ENCODE assay signal across 8 cellular contexts in the genomic region with DNA sequence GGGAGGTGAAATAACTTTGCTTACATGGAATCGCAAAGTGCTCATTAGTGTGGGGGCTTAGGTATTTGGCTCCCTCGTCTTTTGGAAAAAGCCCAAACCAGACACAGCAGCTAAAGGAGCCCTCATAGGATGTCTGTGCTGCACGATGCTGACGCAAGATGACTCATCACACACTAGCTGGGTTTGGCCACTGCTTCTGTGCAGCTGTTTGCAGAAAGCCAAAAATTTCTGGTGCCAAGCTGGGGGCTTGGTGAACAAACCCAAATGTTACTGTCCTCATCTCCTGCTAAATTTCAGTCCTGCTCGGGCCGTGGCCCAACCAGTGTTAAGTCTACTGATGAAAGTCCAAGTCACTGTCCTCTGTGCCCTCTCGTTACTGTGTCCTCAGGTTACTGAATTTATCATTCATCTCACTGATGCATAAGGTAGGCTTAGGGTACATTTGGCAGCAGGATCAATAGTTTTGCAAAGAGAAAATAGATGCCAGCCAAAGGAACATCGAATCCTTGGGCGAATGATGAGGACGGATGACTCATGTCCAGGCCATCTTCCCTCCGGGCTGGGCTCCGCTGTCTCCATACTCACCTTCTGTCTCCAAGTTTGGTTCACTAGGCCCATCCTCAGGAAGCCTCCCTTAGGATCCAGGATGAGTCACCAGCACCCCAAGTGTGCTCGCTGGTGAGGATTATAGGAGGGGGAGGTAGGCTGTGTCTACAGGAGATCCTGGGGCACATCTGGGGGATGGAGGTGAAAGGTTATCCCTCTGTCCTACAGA.
A peak's percentile ranks its signal among the peaks of the same experiment; 100 is the strongest.
DNase-seq lines count a peak whose midpoint lies in the region; ATAC-seq and TF ChIP-seq lines count a peak whose summit lies in the region.

No MANE protein-coding gene starts in this region.

- no peaks in the 10 kb centered on the region for H3K36me3 ChIP-seq in WERI-Rb-1

- peak overlapping the region; percentile 8 to 44 for H3K4me3 ChIP-seq in foreskin fibroblast (ENCODE audit: low read depth in 1 of 2, low read length in 2 of 2)
- no peak overlapping the region for H3K4me3 ChIP-seq in WERI-Rb-1 (ENCODE audit: low read depth, low read length)

- no peaks in the 10 kb centered on the region for H3K27me3 ChIP-seq in WERI-Rb-1 (ENCODE audit: insufficient read depth, low read depth, severe bottlenecking)

- TF ChIP-seq CTCF in foreskin fibroblast (IDR thresholded peaks at IDR 0.05; ENCODE audit: low read depth, low read length) (no peak), WERI-Rb-1 (IDR thresholded peaks at IDR 0.05; ENCODE audit: low read depth, low read length) (no peak)

- intact Hi-C loops in posterior vena cava (cut with DNase I): no loop called here

- no peak for DNase-seq in activated CD4-positive, CD25-positive, alpha-beta regulatory T cell (lab: John Stamatoyannopoulos, UW)
- DNase-seq in foreskin fibroblast (peak; percentile 94 to 96), posterior vena cava (ENCODE audit: low spot score) (peak; percentile 86), WERI-Rb-1 (no peak), DMS153 treated with DMSO at 0.1 percent for 48 hours (lab: John Stamatoyannopoulos, UW; ENCODE audit: unreplicated experiment) (no peak)

- no peak overlapping the region for H3K27ac ChIP-seq in WERI-Rb-1

- peak; percentile 44 to 60 for ATAC-seq in activated CD4-positive, CD25-positive, alpha-beta regulatory T cell treated with anti-CD3 and anti-CD28 coated beads, Interleukin-2, amount 50 U/mL, for 24 hours
- ATAC-seq in SK-N-SH treated with all-trans-retinoic acid at 6 μM for 48 hours: peak; percentile 95
- no peak for ATAC-seq in HG02759 (IDR thresholded peaks at IDR 0.05; ENCODE audit: unreplicated experiment)

- peaks cover 31% of the 10 kb centered on the region for H3K9me3 ChIP-seq in WERI-Rb-1 (ENCODE audit: severe bottlenecking)

TF ChIP-seq in SK-N-SH treated with all-trans-retinoic acid at 6 μM for 48 hours, 23 proteins besides CTCF, POLR2A, EP300 and RAD21:
- TF ChIP-seq CSDC2 (CRISPR knock-in tag; IDR thresholded peaks at IDR 0.05) (no peak), TOX (CRISPR knock-in tag; IDR thresholded peaks at IDR 0.05; ENCODE audit: borderline replicate concordance) (peak; percentile 28; the same call in 1 of the 2 replicates)

Comparison
In these comparisons a context has a peak if more than half of its experiments do, and no peak if none do; other contexts are left out.
1. DNase-seq: peak in foreskin fibroblast (2 of 2) and posterior vena cava (single experiment); none in activated CD4-positive, CD25-positive, alpha-beta regulatory T cell (0 of 4), WERI-Rb-1 (single experiment) and DMS153 treated with DMSO at 0.1 percent for 48 hours (single experiment).